15 cellular contexts compared by ENCODE assay signal in genomic region chr2:217691920-217692666, GRCh38.
DNase-seq lines count a peak whose midpoint lies in the region; ATAC-seq, FAIRE-seq and TF ChIP-seq lines count a peak whose summit lies in the region.
"Had no signal": no experiment of that assay in that cellular context is flagged by ENCODE, and none has a peak within 500 bp of the region (broad histone marks: within the 10 kb centered on the region; RNA-seq: fewer than 3 reads in every experiment).

No MANE protein-coding gene starts in this region.

- H3K4me1 ChIP-seq in astrocyte (ENCODE audit: insufficient read depth, low read length), result peaks cover 26% of the 10 kb centered on the region
- H3K4me1 ChIP-seq in psoas muscle, result peaks cover 4% of the 10 kb centered on the region
- H3K4me1 ChIP-seq in CD8-positive, alpha-beta T cell (ENCODE audit: insufficient read depth, low read length), result no peaks in the 10 kb centered on the region

- TF ChIP-seq CTCF in astrocyte (IDR thresholded peaks at IDR 0.05; ENCODE audit: insufficient read depth, low read depth, low read length) (no peak), psoas muscle (IDR thresholded peaks at IDR 0.05) (no peak)
- no peak for TF ChIP-seq CTCF in CD8-positive, alpha-beta T cell (IDR thresholded peaks at IDR 0.05)

- H3K4me2 ChIP-seq in astrocyte (ENCODE audit: low read length), result peak overlapping the region; percentile 30
- H3K4me2 ChIP-seq: GM23338 had no signal

- peak overlapping the region; percentile 2 for H3K27ac Mint-ChIP-seq in astrocyte (ENCODE audit: unreplicated experiment)
- no peak overlapping the region for H3K27ac Mint-ChIP-seq in CD8-positive, alpha-beta T cell
- H3K27ac Mint-ChIP-seq: activated CD4-positive, alpha-beta T cell treated with anti-CD3 and anti-CD28 coated beads, Interleukin-2, amount 10 ng/mL, durations not matched to agents 24 days and 14 days; GM23338; memory B cell had no signal

- POLR2A ChIA-PET in CD8-positive, alpha-beta T cell (lab: Charles Lee), result no interaction called here

- H3K27me3 ChIP-seq in astrocyte (ENCODE audit: insufficient read depth, low read length) (peaks cover 3% of the 10 kb centered on the region), psoas muscle (ENCODE audit: insufficient read depth in 3 of 3, low read length in 2 of 3) (no peaks in the 10 kb centered on the region)
- H3K27me3 ChIP-seq in CD8-positive, alpha-beta T cell (ENCODE audit: insufficient read depth, low read length), result no peaks in the 10 kb centered on the region

- no peaks in the 10 kb centered on the region for H3K36me3 ChIP-seq in astrocyte (ENCODE audit: insufficient read depth, low read length)
- no peaks in the 10 kb centered on the region for H3K36me3 ChIP-seq in psoas muscle (ENCODE audit: insufficient read depth in 1 of 2, low read depth in 1 of 2)
- no peaks in the 10 kb centered on the region for H3K36me3 ChIP-seq in CD8-positive, alpha-beta T cell (ENCODE audit: insufficient read depth, low read length)

- H2AFZ ChIP-seq in astrocyte (ENCODE audit: low read depth, low read length), result no peak overlapping the region
- H2AFZ ChIP-seq: GM23338 had no signal

- FAIRE-seq in astrocyte (lab: Jason Lieb, UNC), result peak; percentile 52

- no peak overlapping the region for H3K27ac ChIP-seq in astrocyte (ENCODE audit: low read depth, low read length)
- H3K27ac ChIP-seq in psoas muscle, result no peak overlapping the region
- H3K27ac ChIP-seq in CD8-positive, alpha-beta T cell (ENCODE audit: low read depth, low read length), result no peak overlapping the region

- no peaks in the 10 kb centered on the region for H3K79me2 ChIP-seq in astrocyte (ENCODE audit: insufficient read depth, low read length)

- H3K4me3 Mint-ChIP-seq in astrocyte (ENCODE audit: unreplicated experiment), result no peak overlapping the region
- no peak overlapping the region for H3K4me3 Mint-ChIP-seq in CD8-positive, alpha-beta T cell
- H3K4me3 Mint-ChIP-seq: activated CD4-positive, alpha-beta T cell treated with anti-CD3 and anti-CD28 coated beads, Interleukin-2, amount 10 ng/mL, durations not matched to agents 24 days and 14 days; GM23338; memory B cell had no signal

- H3K27me3 Mint-ChIP-seq in astrocyte (ENCODE audit: low read depth, unreplicated experiment), result peaks cover 3% of the 10 kb centered on the region
- H3K27me3 Mint-ChIP-seq in CD8-positive, alpha-beta T cell (ENCODE audit: low read depth), result peaks cover 2% of the 10 kb centered on the region
- H3K27me3 Mint-ChIP-seq: activated CD4-positive, alpha-beta T cell treated with anti-CD3 and anti-CD28 coated beads, Interleukin-2, amount 10 ng/mL, durations not matched to agents 24 days and 14 days had no signal

- 49 to 66% (median 55%) methylated on average over 7 of the region's 7 CpGs for WGBS in psoas muscle, 3 donors

- peaks cover 9% of the 10 kb centered on the region for H3K9me3 Mint-ChIP-seq in astrocyte (ENCODE audit: unreplicated experiment)
- H3K9me3 Mint-ChIP-seq in CD8-positive, alpha-beta T cell, result no peaks in the 10 kb centered on the region
- H3K9me3 Mint-ChIP-seq: GM23338, memory B cell had no signal

- H3K9me3 ChIP-seq in astrocyte (ENCODE audit: insufficient read depth, low read depth, low read length) (no peaks in the 10 kb centered on the region), psoas muscle (no peaks in the 10 kb centered on the region)
- no peaks in the 10 kb centered on the region for H3K9me3 ChIP-seq in CD8-positive, alpha-beta T cell (ENCODE audit: low read length)

- H4K20me1 ChIP-seq in astrocyte (ENCODE audit: insufficient read depth, low read length), result no peaks in the 10 kb centered on the region

- intact Hi-C loops in left cardiac atrium (cut with DNase I), result no loop called here
- intact Hi-C loops in psoas muscle (cut with DNase I), result no loop called here
- intact Hi-C loops in CD8-positive, alpha-beta T cell (cut with DNase I, micrococcal nuclease), result no loop called here

- peaks cover 31% of the 10 kb centered on the region for H3K4me1 Mint-ChIP-seq in astrocyte (ENCODE audit: low read depth, unreplicated experiment)
- peaks cover 2% of the 10 kb centered on the region for H3K4me1 Mint-ChIP-seq in CD8-positive, alpha-beta T cell (ENCODE audit: low read depth)
- H3K4me1 Mint-ChIP-seq: GM23338, memory B cell had no signal

- DNase-seq in COLO668 (lab: John Stamatoyannopoulos, UW; ENCODE audit: unreplicated experiment), result peak; percentile 33
- DNase-seq in astrocyte (ENCODE audit: low read depth), result peak; percentile 75
- peak; percentile 64 for DNase-seq in left cardiac atrium
- DNase-seq in psoas muscle, result peak; percentile 58 to 76
- no peak for DNase-seq in CD8-positive, alpha-beta T cell
- no peak for DNase-seq in DMS114 treated with DMSO at 0.1 percent for 48 hours (lab: John Stamatoyannopoulos, UW; ENCODE audit: unreplicated experiment)
- DNase-seq: activated CD4-positive, alpha-beta T cell treated with anti-CD3 and anti-CD28 coated beads, Interleukin-2, amount 10 ng/mL, durations not matched to agents 24 days and 14 days; activated effector memory CD4-positive, alpha-beta T cell treated with Interleukin-2 at 50 U/mL for 16 hours; glutamatergic neuron; NCI-H187; retina had no signal

- H3K36me3 Mint-ChIP-seq in astrocyte (ENCODE audit: low read depth, unreplicated experiment), result peaks cover 26% of the 10 kb centered on the region
- H3K36me3 Mint-ChIP-seq in CD8-positive, alpha-beta T cell, result peaks cover 2% of the 10 kb centered on the region
- H3K36me3 Mint-ChIP-seq: memory B cell had no signal

- ATAC-seq in left cardiac atrium (peak; percentile 23 to 68), psoas muscle (peak in 3 of 4 donors; percentile 45 to 62 (median 56)), GM21390 (IDR thresholded peaks at IDR 0.05; ENCODE audit: unreplicated experiment) (no peak), HG03571 (IDR thresholded peaks at IDR 0.05; ENCODE audit: unreplicated experiment) (no peak)
- ATAC-seq in CD8-positive, alpha-beta T cell, result no peak
- ATAC-seq: GM23338 had no signal

- no peak overlapping the region for H3K9ac ChIP-seq in astrocyte (ENCODE audit: low read length)

- H3K4me3 ChIP-seq in astrocyte (ENCODE audit: insufficient read depth, low read depth, low read length) (no peak overlapping the region), psoas muscle (no peak overlapping the region)
- no peak overlapping the region for H3K4me3 ChIP-seq in CD8-positive, alpha-beta T cell (ENCODE audit: low read depth, low read length)
- H3K4me3 ChIP-seq: GM23338 had no signal

- CTCF ChIA-PET in CD8-positive, alpha-beta T cell (lab: Charles Lee), result interaction anchor here (1.6 kb wide), 1 partner anchor 64 kb away, joined by 7 read pairs; no protein-coding TSS in a partner anchor

Comparison
In these comparisons a context has a peak if more than half of its experiments do, and no peak if none do; other contexts are left out.
1. DNase-seq: peak in COLO668 (single experiment), astrocyte (single experiment), left cardiac atrium (single experiment) and psoas muscle (2 of 2); none in CD8-positive, alpha-beta T cell (0 of 7) and DMS114 treated with DMSO at 0.1 percent for 48 hours (single experiment).
2. ATAC-seq: peak in left cardiac atrium (2 of 2) and psoas muscle (3 of 4); none in GM21390 (single experiment), HG03571 (single experiment) and CD8-positive, alpha-beta T cell (single experiment).